Comparison of ENCODE assay signal across 1 cellular context in the genomic region with DNA sequence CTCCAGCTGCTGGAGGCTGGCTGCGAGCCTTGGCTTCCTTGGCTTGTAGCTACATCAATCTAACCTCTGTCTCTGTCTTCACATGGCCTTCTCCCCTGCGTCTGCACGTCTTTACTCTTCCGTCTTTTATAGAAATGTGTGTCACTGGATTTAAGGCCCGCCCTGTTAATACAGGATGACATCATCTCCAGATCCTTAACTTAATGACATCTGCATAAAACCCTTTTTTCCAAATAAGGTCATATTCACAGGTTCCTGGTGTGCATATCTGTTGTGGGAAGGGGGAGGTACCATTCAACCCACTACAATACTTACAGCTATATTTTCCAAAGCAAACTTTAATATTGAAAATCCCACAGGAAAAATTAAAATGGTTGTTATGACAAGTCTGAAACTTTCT.
TF ChIP-seq lines count a peak whose summit lies in the region.

No MANE protein-coding gene starts in this region.

TF ChIP-seq in GM23338, 12 proteins besides CTCF, POLR2A, EP300 and RAD21 (continued from another document):
- TF ChIP-seq, protein P1, sequence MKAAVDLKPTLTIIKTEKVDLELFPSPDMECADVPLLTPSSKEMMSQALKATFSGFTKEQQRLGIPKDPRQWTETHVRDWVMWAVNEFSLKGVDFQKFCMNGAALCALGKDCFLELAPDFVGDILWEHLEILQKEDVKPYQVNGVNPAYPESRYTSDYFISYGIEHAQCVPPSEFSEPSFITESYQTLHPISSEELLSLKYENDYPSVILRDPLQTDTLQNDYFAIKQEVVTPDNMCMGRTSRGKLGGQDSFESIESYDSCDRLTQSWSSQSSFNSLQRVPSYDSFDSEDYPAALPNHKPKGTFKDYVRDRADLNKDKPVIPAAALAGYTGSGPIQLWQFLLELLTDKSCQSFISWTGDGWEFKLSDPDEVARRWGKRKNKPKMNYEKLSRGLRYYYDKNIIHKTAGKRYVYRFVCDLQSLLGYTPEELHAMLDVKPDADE (IDR thresholded peaks at IDR 0.05): no peak
- TF ChIP-seq EZH2 (IDR thresholded peaks at IDR 0.05; ENCODE audit: low read depth, unreplicated experiment): no peak
- no peak for TF ChIP-seq CREB1 (CRISPR knock-in tag; IDR thresholded peaks at IDR 0.05; ENCODE audit: low read depth)
- TF ChIP-seq NANOG (IDR thresholded peaks at IDR 0.05; ENCODE audit: borderline replicate concordance): no peak
- TF ChIP-seq ZNF331 (CRISPR knock-in tag; IDR thresholded peaks at IDR 0.05; ENCODE audit: low read depth): no peak
